Comparison of ENCODE assay signal across 19 cellular contexts in genomic region chr10:35178305-35178704, GRCh38.
"Had no signal": no experiment of that assay in that cellular context is flagged by ENCODE, and none has a peak within 500 bp of the region (broad histone marks: within the 10 kb centered on the region; RNA-seq: fewer than 3 reads in every experiment).

No MANE protein-coding gene starts in this region.

- H3K27me3 ChIP-seq: foreskin keratinocyte, left lung, neutrophil, suprapubic skin, thyroid gland had no signal

- H3K27me3 Mint-ChIP-seq: effector memory CD8-positive, alpha-beta T cell; memory B cell; naive thymus-derived CD4-positive, alpha-beta T cell; type B pancreatic cell had no signal

- H3K4me3 Mint-ChIP-seq: effector memory CD8-positive, alpha-beta T cell; immature natural killer cell; memory B cell; naive thymus-derived CD4-positive, alpha-beta T cell; nephron progenitor cell; stimulated activated effector memory CD8-positive, alpha-beta T cell treated with anti-CD3 and anti-CD28 coated beads, Interleukin-12 subunit alpha, Interleukin-12 subunit beta, amount 100 ng/mL, for 72 hours; type B pancreatic cell had no signal

- H3K27ac ChIP-seq: foreskin keratinocyte, left lung, lower lobe of right lung, neutrophil, psoas muscle, suprapubic skin, thyroid gland had no signal

- DNase-seq: effector memory CD8-positive, alpha-beta T cell; foreskin keratinocyte; head of caudate nucleus; hypothalamus; immature natural killer cell; left lung; lower lobe of right lung; naive thymus-derived CD4-positive, alpha-beta T cell; nephron progenitor cell; psoas muscle; small intestine; stimulated activated CD4-positive, alpha-beta T cell treated with anti-CD3 and anti-CD28 coated beads, Interleukin-12 subunit alpha, Interleukin-12 subunit beta, amount 100 ng/mL, for 4 hours; stimulated activated naive CD8-positive, alpha-beta T cell treated with anti-CD3 and anti-CD28 coated beads, Interleukin-15, Interleukin-2, amounts not matched to agents 100 U/mL and 50 U/mL, for 24 hours; thyroid gland had no signal

- H3K36me3 ChIP-seq: left lung, lower lobe of right lung, neutrophil, suprapubic skin, thyroid gland had no signal

- ATAC-seq: effector memory CD8-positive, alpha-beta T cell; foreskin keratinocyte; left lung; lower lobe of right lung; naive thymus-derived CD4-positive, alpha-beta T cell; psoas muscle; stimulated activated effector memory CD8-positive, alpha-beta T cell treated with anti-CD3 and anti-CD28 coated beads, Interleukin-12 subunit alpha, Interleukin-12 subunit beta, amount 100 ng/mL, for 72 hours; stimulated activated naive CD8-positive, alpha-beta T cell treated with anti-CD3 and anti-CD28 coated beads, Interleukin-15, Interleukin-2, amounts not matched to agents 100 U/mL and 50 U/mL, for 24 hours had no signal

- H3K4me1 ChIP-seq: foreskin keratinocyte, left lung, lower lobe of right lung, psoas muscle, suprapubic skin, thyroid gland had no signal

- H3K4me3 ChIP-seq: left lung, lower lobe of right lung, psoas muscle, suprapubic skin, thyroid gland had no signal

- H3K4me1 Mint-ChIP-seq: immature natural killer cell; memory B cell; nephron progenitor cell; stimulated activated effector memory CD8-positive, alpha-beta T cell treated with anti-CD3 and anti-CD28 coated beads, Interleukin-12 subunit alpha, Interleukin-12 subunit beta, amount 100 ng/mL, for 72 hours had no signal

- H3K9me3 Mint-ChIP-seq: effector memory CD8-positive, alpha-beta T cell; immature natural killer cell; memory B cell; naive thymus-derived CD4-positive, alpha-beta T cell; nephron progenitor cell; stimulated activated effector memory CD8-positive, alpha-beta T cell treated with anti-CD3 and anti-CD28 coated beads, Interleukin-12 subunit alpha, Interleukin-12 subunit beta, amount 100 ng/mL, for 72 hours; type B pancreatic cell had no signal

- H3K9me3 ChIP-seq: left lung, lower lobe of right lung, neutrophil, psoas muscle, suprapubic skin, thyroid gland had no signal

- H3K27ac Mint-ChIP-seq: effector memory CD8-positive, alpha-beta T cell; memory B cell; nephron progenitor cell; stimulated activated effector memory CD8-positive, alpha-beta T cell treated with anti-CD3 and anti-CD28 coated beads, Interleukin-12 subunit alpha, Interleukin-12 subunit beta, amount 100 ng/mL, for 72 hours; type B pancreatic cell had no signal
